Comparison of ENCODE assay signal across 10 cellular contexts in genomic region chr17:2172447-2172938, GRCh38.
DNase-seq lines count a peak whose midpoint lies in the region; ATAC-seq and TF ChIP-seq lines count a peak whose summit lies in the region.
"Had no signal": no experiment of that assay in that cellular context is flagged by ENCODE, and none has a peak within 500 bp of the region (broad histone marks: within the 10 kb centered on the region; RNA-seq: fewer than 3 reads in every experiment).

No MANE protein-coding gene starts in this region.

- no peaks in the 10 kb centered on the region for H3K79me2 ChIP-seq in SK-N-SH (ENCODE audit: insufficient read depth)

- H2AFZ ChIP-seq in SK-N-SH (ENCODE audit: low read depth), result no peak overlapping the region

- peaks cover 37% of the 10 kb centered on the region for H3F3A ChIP-seq in SK-N-SH (replicated peaks; ENCODE audit: insufficient read depth)

- TF ChIP-seq EP300 in SK-N-SH (IDR thresholded peaks at IDR 0.05; ENCODE audit: borderline replicate concordance in 1 of 2, low read depth in 1 of 2, low read length in 1 of 2) (no peak), gastroesophageal sphincter (IDR thresholded peaks at IDR 0.05) (no peak), ovary (IDR thresholded peaks at IDR 0.05) (no peak)

- peaks cover 14 to 20% of the 10 kb centered on the region in 2 experiments for H3K36me3 ChIP-seq in SK-N-SH (replicated peaks in 1 of 2; ENCODE audit: control insufficient read depth in 1 of 2, insufficient read depth in 2 of 2, low read length in 1 of 2)
- peaks cover 0 to 26% of the 10 kb centered on the region in 2 donors for H3K36me3 ChIP-seq in gastroesophageal sphincter
- H3K36me3 ChIP-seq in ovary, result no peaks in the 10 kb centered on the region

- intact Hi-C loops in ovary (cut with DNase I), result loop anchor here in 3 of 4 donors (5.0 to 10.0 kb wide), 3 partner anchors 48 to 62 kb away; no protein-coding TSS in a partner anchor

- H3K27me3 ChIP-seq in SK-N-SH (ENCODE audit: insufficient read depth), result no peaks in the 10 kb centered on the region
- H3K27me3 ChIP-seq in gastroesophageal sphincter, result no peaks in the 10 kb centered on the region
- no peaks in the 10 kb centered on the region for H3K27me3 ChIP-seq in ovary

- CTCF ChIA-PET in SK-N-SH (lab: Yijun Ruan, JAX), result interaction anchor here (0.9 to 2.9 kb wide), 5 partner anchors 26 to 89 kb away, joined by 3 to 9 read pairs (median 3); no protein-coding TSS in a partner anchor

- H4K20me1 ChIP-seq in SK-N-SH (ENCODE audit: insufficient read depth), result no peaks in the 10 kb centered on the region

- H3K9me2 ChIP-seq in SK-N-SH, result no peaks in the 10 kb centered on the region

- no peak for TF ChIP-seq CTCF in AG10803 (conservative IDR thresholded peaks at IDR 0.05; ENCODE audit: low read length)
- no peak for TF ChIP-seq CTCF in SK-N-SH (IDR thresholded peaks at IDR 0.05)
- no peak for TF ChIP-seq CTCF in gastroesophageal sphincter (IDR thresholded peaks at IDR 0.05)
- no peak for TF ChIP-seq CTCF in ovary (IDR thresholded peaks at IDR 0.05)

- peak overlapping the region; percentile 75 for H3K4me2 ChIP-seq in SK-N-SH

- no peak for TF ChIP-seq RAD21 in SK-N-SH (IDR thresholded peaks at IDR 0.05; ENCODE audit: low read length)

- H3K27ac ChIP-seq in SK-N-SH (ENCODE audit: low read depth in 2 of 2, low read length in 1 of 2) (peak overlapping the region; percentile 91 to 98), gastroesophageal sphincter (peak overlapping the region; percentile 85 to 97 (median 88)), ovary (peak overlapping the region; percentile 16 to 85)

- 21% methylated on average over 11 of the region's 11 CpGs for WGBS in SK-N-SH (ENCODE audit: low lambda C conversion rate)
- WGBS in gastroesophageal sphincter (ENCODE audit: low coverage in 1 of 2), 2 donors, result 0 to 3% methylated on average over 4 to 11 of the region's 11 CpGs
- WGBS in ovary, 3 donors, result 4 to 10% (median 7%) methylated on average over 11 of the region's 11 CpGs

- TF ChIP-seq POLR2A in gastroesophageal sphincter (IDR thresholded peaks at IDR 0.05) (no peak), ovary (IDR thresholded peaks at IDR 0.05) (no peak)

- peak overlapping the region; percentile 75 for H3K9ac ChIP-seq in SK-N-SH

- H3K4me3 ChIP-seq in AG10803 (ENCODE audit: low read length) (peak overlapping the region; percentile 28), SK-N-SH (ENCODE audit: low read depth in 2 of 2, low read length in 1 of 2) (peak overlapping the region in 1 of 2 experiments; percentile 17; a peak in 1 of 4 replicates), gastroesophageal sphincter (peak overlapping the region; percentile 13 to 31), ovary (no peak overlapping the region)

- peak; percentile 78 for DNase-seq in AG10803 (ENCODE audit: low read depth)
- no peak for DNase-seq in SK-N-SH
- peak in 2 of 5 donors; percentile 53 to 57 for DNase-seq in ovary
- DNase-seq in activated gamma-delta T cell (lab: John Stamatoyannopoulos, UW), result no peak
- DNase-seq in stimulated activated CD4-positive, alpha-beta T cell treated with anti-CD3 and anti-CD28 coated beads, Interleukin-2, amount 100 ng/mL, for 48 hours, result no peak
- no peak for DNase-seq in activated CD4-positive, CD25-positive, alpha-beta regulatory T cell (lab: John Stamatoyannopoulos, UW)
- DNase-seq: activated naive CD4-positive, alpha-beta T cell treated with anti-CD3 and anti-CD28 coated beads, Interleukin-2, amount 10 ng/mL, durations not matched to agents 7 days and 5 days; CD4-positive, CD25-positive, alpha-beta regulatory T cell had no signal

- peak; percentile 13 for ATAC-seq in gastroesophageal sphincter
- ATAC-seq in GM18907 (IDR thresholded peaks at IDR 0.05; ENCODE audit: unreplicated experiment), result no peak

- POLR2A ChIA-PET in SK-N-SH (lab: Yijun Ruan, JAX), result no interaction called here

- H3K4me1 ChIP-seq in SK-N-SH (ENCODE audit: control insufficient read depth in 1 of 2, insufficient read depth in 2 of 2, low read depth in 1 of 2, low read length in 1 of 2) (peaks cover 40 to 56% of the 10 kb centered on the region in 2 experiments), gastroesophageal sphincter (peaks cover 36 to 67% (median 54%) of the 10 kb centered on the region in 3 donors), ovary (ENCODE audit: insufficient read depth) (peaks cover 36% of the 10 kb centered on the region)

- H3K9me3 ChIP-seq in SK-N-SH (no peaks in the 10 kb centered on the region), gastroesophageal sphincter (no peaks in the 10 kb centered on the region), ovary (no peaks in the 10 kb centered on the region)

TF ChIP-seq in SK-N-SH, 30 proteins besides CTCF, POLR2A, EP300 and RAD21:
- TF ChIP-seq ELF1 (IDR thresholded peaks at IDR 0.05), result no peak
- TF ChIP-seq SIN3A (IDR thresholded peaks at IDR 0.05; ENCODE audit: borderline replicate concordance, low read depth, low read length), result no peak; the same call in 1 of the 2 replicates
- no peak for TF ChIP-seq GATA2 (CRISPR knock-in tag; IDR thresholded peaks at IDR 0.05)
- TF ChIP-seq FOSL2 (IDR thresholded peaks at IDR 0.05; ENCODE audit: borderline replicate concordance, low read depth), result 0 out of 2 replicates have a peak, but pooled peaks have one; percentile 0
